Comparison of ENCODE assay signal across 2 cellular contexts in genomic region chr7:73705551-73705920, GRCh38.
TF ChIP-seq lines count a peak whose summit lies in the region.

No MANE protein-coding gene starts in this region.

TF ChIP-seq in SK-N-SH, 30 proteins besides CTCF, POLR2A, EP300 and RAD21:
- no peak for TF ChIP-seq FOXJ3 (CRISPR knock-in tag; IDR thresholded peaks at IDR 0.05)
- TF ChIP-seq NRF1 (IDR thresholded peaks at IDR 0.05; ENCODE audit: low read depth, low read length) = no peak
TF ChIP-seq in SK-N-SH: peak in this region for 0.

TF ChIP-seq in SK-N-SH treated with all-trans-retinoic acid at 6 μM for 48 hours, 23 proteins besides CTCF, POLR2A, EP300 and RAD21:
- TF ChIP-seq ZNF70 (CRISPR knock-in tag; IDR thresholded peaks at IDR 0.05) (no peak), TCF4 (CRISPR knock-in tag; IDR thresholded peaks at IDR 0.05; ENCODE audit: borderline replicate concordance) (no peak), ZNF565 (CRISPR knock-in tag; conservative IDR thresholded peaks at IDR 0.05; ENCODE audit: low read depth) (no peak), TSHZ2 (CRISPR knock-in tag; IDR thresholded peaks at IDR 0.05) (no peak), ZFP3 (CRISPR knock-in tag; IDR thresholded peaks at IDR 0.05) (no peak), PPARA (CRISPR knock-in tag; IDR thresholded peaks at IDR 0.05; ENCODE audit: borderline replicate concordance) (no peak), ZFP30 (CRISPR knock-in tag; IDR thresholded peaks at IDR 0.05) (no peak), ARNTL (CRISPR knock-in tag; IDR thresholded peaks at IDR 0.05; ENCODE audit: borderline replicate concordance, low read depth) (no peak), ZC3H10 (CRISPR knock-in tag; IDR thresholded peaks at IDR 0.05) (no peak), POU6F1 (CRISPR knock-in tag; IDR thresholded peaks at IDR 0.05; ENCODE audit: borderline replicate concordance, low read depth) (no peak), GLIS3 (CRISPR knock-in tag; IDR thresholded peaks at IDR 0.05) (no peak), SNAI2 (CRISPR knock-in tag; IDR thresholded peaks at IDR 0.05) (no peak)
